Comparison of ENCODE assay signal across 19 cellular contexts in the genomic region with DNA sequence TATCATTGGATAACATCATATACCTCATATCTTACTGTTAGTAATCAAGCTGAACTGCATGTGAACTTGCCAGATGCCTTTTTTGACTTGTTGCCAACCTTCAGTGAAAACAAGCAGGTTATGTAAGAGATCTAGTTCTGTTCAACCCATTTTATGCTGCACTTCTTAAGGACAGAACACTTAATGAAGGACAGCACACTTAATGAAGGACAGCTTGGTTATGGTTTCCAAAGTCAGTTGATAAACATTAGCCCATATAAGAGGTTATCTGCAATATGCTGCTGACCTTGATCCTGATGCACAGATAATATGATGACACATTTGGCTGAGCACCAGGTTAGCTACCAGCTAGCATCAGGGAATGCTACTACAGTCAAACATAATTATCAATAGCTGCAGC.
DNase-seq lines count a peak whose midpoint lies in the region; ATAC-seq and TF ChIP-seq lines count a peak whose summit lies in the region.
"Had no signal": no experiment of that assay in that cellular context is flagged by ENCODE, and none has a peak within 500 bp of the region (broad histone marks: within the 10 kb centered on the region; RNA-seq: fewer than 3 reads in every experiment).

No MANE protein-coding gene starts in this region.

- no peaks in the 10 kb centered on the region for H3F3A ChIP-seq in PC-9 (ENCODE audit: insufficient read depth, low read depth)

- H3K9me2 ChIP-seq in PC-9 (ENCODE audit: insufficient read depth): no peaks in the 10 kb centered on the region

- H4K20me1 ChIP-seq in PC-9 (ENCODE audit: insufficient read depth): no peaks in the 10 kb centered on the region

- H3K27me3 ChIP-seq in PC-9 (ENCODE audit: insufficient read depth, low read depth): no peaks in the 10 kb centered on the region
- H3K27me3 ChIP-seq: uterus had no signal

- H3K4me2 ChIP-seq in PC-9: no peak overlapping the region

- H3K36me3 ChIP-seq in PC-9 (ENCODE audit: low read depth): no peaks in the 10 kb centered on the region
- H3K36me3 ChIP-seq: uterus had no signal

- no peak overlapping the region for H3K27ac ChIP-seq in PC-9
- H3K27ac ChIP-seq: parathyroid adenoma, skin epidermis, uterus had no signal

- POLR2A ChIA-PET in PC-9 (lab: Charles Lee; ENCODE audit: unreplicated experiment): interaction anchor here (0.7 kb wide), 1 partner anchor 952 kb away, joined by 4 read pairs; no protein-coding TSS in a partner anchor

- no peaks in the 10 kb centered on the region for H3K4me1 ChIP-seq in PC-9 (replicated peaks; ENCODE audit: insufficient read depth)
- H3K4me1 ChIP-seq: parathyroid adenoma, uterus had no signal

- no peak overlapping the region for H2AFZ ChIP-seq in PC-9
- H2AFZ ChIP-seq: parathyroid adenoma had no signal

- intact Hi-C loops in PC-9 (cut with micrococcal nuclease; ENCODE audit: unreplicated experiment): no loop called here

- BruUV-seq in PC-9 (replicated peaks; lab: Mats Ljungman, UMichigan): no TSS peak

- H3K4me3 ChIP-seq in PC-9: no peak overlapping the region
- H3K4me3 ChIP-seq: skin epidermis, uterus had no signal

- TF ChIP-seq CTCF in PC-9 (conservative IDR thresholded peaks at IDR 0.05): no peak

- H3K79me2 ChIP-seq in PC-9 (ENCODE audit: low read depth): no peaks in the 10 kb centered on the region
- H3K79me2 ChIP-seq: parathyroid adenoma had no signal

- H3K9me3 ChIP-seq in PC-9 (ENCODE audit: insufficient read depth, low read depth): no peaks in the 10 kb centered on the region
- H3K9me3 ChIP-seq: uterus had no signal

- DNase-seq in DMS 273 (lab: John Stamatoyannopoulos, UW; ENCODE audit: unreplicated experiment) (peak; percentile 82), NCI-H2081 treated with DMSO at 0.1 percent for 48 hours (lab: John Stamatoyannopoulos, UW) (peak; percentile 34), cerebellar cortex (ENCODE audit: low spot score) (peak; percentile 97), medulla oblongata (ENCODE audit: extremely low spot score) (peak; percentile 13), PC-9 (no peak)
- DNase-seq: activated CD8-positive, alpha-beta T cell treated with anti-CD3 and anti-CD28 coated beads for 36 hours; activated naive CD4-positive, alpha-beta T cell treated with anti-CD3 and anti-CD28 coated beads, Interleukin-2, amount 50 U/mL, for 16 hours; activated T-cell treated with anti-CD3 and anti-CD28 coated beads, Interleukin-2, amount 50 U/mL, for 4 hours; dermis blood vessel endothelial cell; NCI-H1417; SHP77 treated with DMSO at 0.1 percent for 48 hours; stimulated activated CD4-positive, alpha-beta T cell treated with anti-CD3 and anti-CD28 coated beads, Interleukin-4, amount 100 ng/mL, for 24 hours; T-helper 17 cell; uterus had no signal

- ATAC-seq in HG02973 (IDR thresholded peaks at IDR 0.05; ENCODE audit: unreplicated experiment) (no peak), GM21360 (IDR thresholded peaks at IDR 0.05; ENCODE audit: unreplicated experiment) (no peak)
- ATAC-seq: activated CD8-positive, alpha-beta T cell treated with anti-CD3 and anti-CD28 coated beads for 36 hours; activated T-cell treated with anti-CD3 and anti-CD28 coated beads, Interleukin-2, amount 50 U/mL, for 4 hours; T-helper 17 cell; WTC11 had no signal

- CTCF ChIA-PET in PC-9 (lab: Charles Lee): no interaction called here

Comparison
In these comparisons a context has a peak if more than half of its experiments do, and no peak if none do; other contexts are left out.
1. DNase-seq: peak in DMS 273 (single experiment), NCI-H2081 treated with DMSO at 0.1 percent for 48 hours (single experiment), cerebellar cortex (single experiment) and medulla oblongata (single experiment); none in PC-9 (0 of 2).